ENCODE assay signal across 16 cellular contexts in genomic region chr1:165748550-165748949, GRCh38. TPM values are rescaled to one million over a fixed set of nuclear protein-coding genes. Genes with fewer than 3 reads are reported as not detected.
DNase-seq lines count a peak whose midpoint lies in the region; ATAC-seq, FAIRE-seq and TF ChIP-seq lines count a peak whose summit lies in the region.
"Had no signal": no experiment of that assay in that cellular context is flagged by ENCODE, and none has a peak within 500 bp of the region (broad histone marks: within the 10 kb centered on the region; RNA-seq: fewer than 3 reads in every experiment).

No MANE protein-coding gene starts in this region.

- H3K9me3 ChIP-seq in K562 (replicated peaks; ENCODE audit: control insufficient read depth, insufficient read depth, low read depth, low read length) (no peaks in the 10 kb centered on the region), HepG2 (ENCODE audit: low read length) (no peaks in the 10 kb centered on the region), small intestine (ENCODE audit: control insufficient read depth, low read depth) (no peaks in the 10 kb centered on the region)

- intact Hi-C loops in K562 (cut with micrococcal nuclease) (no loop called here), HepG2 (cut with micrococcal nuclease; ENCODE audit: unreplicated experiment) (no loop called here), head of caudate nucleus (cut with DNase I) (no loop called here)

- H3K4me2 ChIP-seq in K562 (ENCODE audit: insufficient read depth, low read length) (no peak overlapping the region), HepG2 (ENCODE audit: low read depth, low read length) (no peak overlapping the region)

- peaks cover 20% of the 10 kb centered on the region for H3K36me3 Mint-ChIP-seq in T-helper 1 cell treated with Interleukin-12 subunit alpha and Interleukin-12 subunit beta and Interleukin-4 antibody, amounts not matched to agents 30 μg/mL and 1 μg/mL, for 36 hours (ENCODE audit: low read depth)

- in situ Hi-C loops in K562 (cut with MboI) (no loop called here), HepG2 (cut with HindIII; ENCODE audit: extremely low pct_ligation_motif_present, low pct_unique_long_range_greater_than_20kb) (no loop called here)

- H2AFZ ChIP-seq in K562 (ENCODE audit: low read depth, low read length) (no peak overlapping the region), HepG2 (ENCODE audit: low read length) (no peak overlapping the region)
- H2AFZ ChIP-seq: GM23248 had no signal

- POLR2A ChIA-PET in K562 (lab: Yijun Ruan, JAX) = interaction anchor here (0.5 to 1.2 kb wide), 4 partner anchors 11 to 21 kb away, joined by 3 to 4 read pairs (median 3); no protein-coding TSS in a partner anchor
- POLR2A ChIA-PET in HepG2 (lab: Yijun Ruan, JAX) = no interaction called here

- H3K27me3 ChIP-seq in K562 (ENCODE audit: control insufficient read depth in 2 of 2, insufficient read depth in 2 of 2, low read length in 2 of 2) = no peaks in the 10 kb centered on the region; a peak in 1 of 5 replicates
- H3K27me3 ChIP-seq in HepG2 (ENCODE audit: control insufficient read depth in 1 of 2, insufficient read depth in 2 of 2, low read length in 2 of 2) = no peaks in the 10 kb centered on the region
- H3K27me3 ChIP-seq in small intestine (ENCODE audit: control insufficient read depth in 2 of 2, insufficient read depth in 2 of 2, low read length in 2 of 2) = no peaks in the 10 kb centered on the region

- CTCF ChIA-PET in K562 (lab: Yijun Ruan, JAX; ENCODE audit: low intra/inter-chr PET ratio) (no interaction called here), HepG2 (lab: Yijun Ruan, JAX; ENCODE audit: low intra/inter-chr PET ratio, low total read pairs) (no interaction called here)

- BruUV-seq in K562 (replicated peaks; lab: Mats Ljungman, UMichigan) (no TSS peak), HepG2 (replicated peaks; lab: Mats Ljungman, UMichigan) (TSS peak; percentile 24)

- ATAC-seq in K562 = peak; percentile 38
- no peak for ATAC-seq in HepG2
- ATAC-seq: CD8-positive, alpha-beta T cell; HCT116 had no signal

- peaks cover 4% of the 10 kb centered on the region in 2 experiments; a peak in 3 of 5 replicates for H3K4me1 ChIP-seq in K562 (replicated peaks in 1 of 2; ENCODE audit: control insufficient read depth in 2 of 2, insufficient read depth in 2 of 2, low read length in 2 of 2)
- peaks cover 16% of the 10 kb centered on the region for H3K4me1 ChIP-seq in HepG2 (ENCODE audit: insufficient read depth, low read length)
- H3K4me1 ChIP-seq in small intestine (ENCODE audit: control insufficient read depth in 2 of 2, insufficient read depth in 1 of 2, low read depth in 1 of 2, low read length in 1 of 2) = peaks cover 0 to 2% of the 10 kb centered on the region in 2 donors

- no peaks in the 10 kb centered on the region for H3K9me3 Mint-ChIP-seq in T-helper 1 cell treated with Interleukin-12 subunit alpha and Interleukin-12 subunit beta and Interleukin-4 antibody, amounts not matched to agents 30 μg/mL and 1 μg/mL, for 36 hours
- H3K9me3 Mint-ChIP-seq: CD8-positive, alpha-beta T cell had no signal

- H3K79me2 ChIP-seq in K562 (ENCODE audit: control insufficient read depth, insufficient read depth, low read length) (no peaks in the 10 kb centered on the region), HepG2 (ENCODE audit: insufficient read depth, low read length) (no peaks in the 10 kb centered on the region)

- H3K27ac ChIP-seq in K562 (ENCODE audit: extremely low read depth, low read depth, low read length) (no peak overlapping the region; the same call in 2 of the 3 replicates), HepG2 (ENCODE audit: extremely low read length, insufficient read depth, low read length) (no peak overlapping the region), small intestine (ENCODE audit: low read depth in 1 of 2, low read length in 1 of 2) (no peak overlapping the region)
- H3K27ac ChIP-seq: 22Rv1, GM23248 had no signal

- TF ChIP-seq POLR2A in K562 (conservative IDR thresholded peaks at IDR 0.05) (no peak), HepG2 (IDR thresholded peaks at IDR 0.05; ENCODE audit: insufficient read depth in 1 of 2, low read depth in 2 of 2, low read length in 2 of 2) (no peak)

- FAIRE-seq in K562 (lab: Jason Lieb, UNC) = no peak
- no peak for FAIRE-seq in HepG2 (lab: Jason Lieb, UNC)
- FAIRE-seq in small intestine (lab: Jason Lieb, UNC) = no peak
- FAIRE-seq: GM18507, H54 had no signal

- peak overlapping the region; percentile 62 for H3K27ac Mint-ChIP-seq in T-helper 1 cell treated with Interleukin-12 subunit alpha and Interleukin-12 subunit beta and Interleukin-4 antibody, amounts not matched to agents 30 μg/mL and 1 μg/mL, for 36 hours
- H3K27ac Mint-ChIP-seq: CD8-positive, alpha-beta T cell had no signal

- no peak overlapping the region for H3K4me3 Mint-ChIP-seq in T-helper 1 cell treated with Interleukin-12 subunit alpha and Interleukin-12 subunit beta and Interleukin-4 antibody, amounts not matched to agents 30 μg/mL and 1 μg/mL, for 36 hours
- H3K4me3 Mint-ChIP-seq: CD14-positive monocyte; CD8-positive, alpha-beta T cell had no signal

- H4K20me1 ChIP-seq in K562 (replicated peaks; ENCODE audit: control insufficient read depth, insufficient read depth, low read length) (no peaks in the 10 kb centered on the region), HepG2 (ENCODE audit: insufficient read depth, low read length) (no peaks in the 10 kb centered on the region)

- H3K9me1 ChIP-seq in K562 (ENCODE audit: control insufficient read depth, insufficient read depth, low read length) = no peaks in the 10 kb centered on the region

- TF ChIP-seq CTCF in K562 (IDR thresholded peaks at IDR 0.05 in 2 of 3, conservative IDR thresholded peaks at IDR 0.05 in 1 of 3; ENCODE audit: insufficient read depth in 2 of 3, low read depth in 1 of 3, low read length in 3 of 3) (no peak), HepG2 (CRISPR knock-in tag; IDR thresholded peaks at IDR 0.05) (no peak)

- H3K4me1 Mint-ChIP-seq in T-helper 1 cell treated with Interleukin-12 subunit alpha and Interleukin-12 subunit beta and Interleukin-4 antibody, amounts not matched to agents 30 μg/mL and 1 μg/mL, for 36 hours (ENCODE audit: low read depth) = no peaks in the 10 kb centered on the region
- H3K4me1 Mint-ChIP-seq: CD14-positive monocyte had no signal

- H3K4me3 ChIP-seq in K562 (no peak overlapping the region), HepG2 (replicated peaks in 1 of 3; ENCODE audit: insufficient read depth in 1 of 3, low read depth in 2 of 3, low read length in 3 of 3) (no peak overlapping the region), small intestine (ENCODE audit: low read depth in 1 of 2, low read length in 2 of 2) (no peak overlapping the region)
- H3K4me3 ChIP-seq: GM23248 had no signal

- H3K9ac ChIP-seq in K562 (ENCODE audit: insufficient read depth in 1 of 2, low read depth in 2 of 2, low read length in 2 of 2) (no peak overlapping the region), HepG2 (ENCODE audit: insufficient read depth, low read depth, low read length) (no peak overlapping the region)
- H3K9ac ChIP-seq: GM23248 had no signal

- 75% methylated on average over 1 of the region's 1 CpG for WGBS in K562 (ENCODE audit: insufficient coverage, low coverage, missing lambda C conversion rate)
- WGBS in HepG2 (ENCODE audit: low lambda C conversion rate) = 97% methylated on average over 1 of the region's 1 CpG
- WGBS in small intestine, 3 donors = 57 to 81% (median 80%) methylated on average over 1 of the region's 1 CpG

- DNase-seq in T-helper 1 cell (no peak), K562 (ENCODE audit: extremely low read depth in 1 of 4, low spot score in 3 of 4) (no peak), HepG2 (ENCODE audit: low spot score) (no peak), small intestine (peak; percentile 84), head of caudate nucleus (no peak), DMS114 treated with DMSO at 0.1 percent for 48 hours (lab: John Stamatoyannopoulos, UW; ENCODE audit: unreplicated experiment) (no peak)
- no peak for DNase-seq in stimulated activated CD4-positive, alpha-beta T cell treated with anti-CD3 and anti-CD28 coated beads, Interleukin-4, amount 100 ng/mL, for 1 hour
- DNase-seq: CD8-positive, alpha-beta T cell; COR-L47; GM23248 had no signal

- H3K36me3 ChIP-seq in K562 (ENCODE audit: control insufficient read depth, insufficient read depth, low read length) = peaks cover 50% of the 10 kb centered on the region
- peaks cover 5 to 22% of the 10 kb centered on the region in 2 experiments; a peak in 3 of 5 replicates for H3K36me3 ChIP-seq in HepG2 (replicated peaks in 1 of 2; ENCODE audit: control insufficient read depth in 1 of 2, insufficient read depth in 2 of 2, low read length in 2 of 2)
- peaks cover 0 to under 1% of the 10 kb centered on the region in 2 donors for H3K36me3 ChIP-seq in small intestine (ENCODE audit: control insufficient read depth in 2 of 2, insufficient read depth in 2 of 2, low read length in 2 of 2)

- TF ChIP-seq RAD21 in K562 (CRISPR knock-in tag; conservative IDR thresholded peaks at IDR 0.05 in 1 of 2, IDR thresholded peaks at IDR 0.05 in 1 of 2) (no peak), HepG2 (CRISPR knock-in tag; IDR thresholded peaks at IDR 0.05) (no peak)

- H3K27me3 Mint-ChIP-seq in T-helper 1 cell treated with Interleukin-12 subunit alpha and Interleukin-12 subunit beta and Interleukin-4 antibody, amounts not matched to agents 30 μg/mL and 1 μg/mL, for 36 hours (ENCODE audit: low read depth) = no peaks in the 10 kb centered on the region

- TF ChIP-seq EP300 in K562 (IDR thresholded peaks at IDR 0.05; ENCODE audit: low read length) = no peak
- TF ChIP-seq EP300 in HepG2 (IDR thresholded peaks at IDR 0.05; ENCODE audit: low read depth in 2 of 2, low read length in 2 of 2) = no peak
- no peak for TF ChIP-seq EP300 in HepG2 (CRISPR knock-in tag; IDR thresholded peaks at IDR 0.05; ENCODE audit: borderline replicate concordance)

RNA-seq across cellular contexts. Expression of gene TMCO1, which starts 20.1 kb away (rescaled TPM):
- 97.8 and 105 TPM in 2 replicates for total RNA-seq in K562 (2011; cell fraction: chromatin; rRNA removed; ENCODE audit: low replicate concordance)
- 150 and 173 TPM in 2 replicates for total RNA-seq in K562 (2011; cell fraction: nucleolus; rRNA removed)
- 115 and 163 TPM in 2 replicates for total RNA-seq in K562 (2011; cell fraction: nucleoplasm; rRNA removed)
- total RNA-seq in K562 (2014; rRNA removed) (69.3 and 92.7 TPM in 2 replicates), K562 (2014; rRNA removed; fragmentation: Illumina TruSeq; extraction: Trizol) (175 and 184 TPM in 2 replicates), K562 (2015; rRNA removed; fragmentation: Illumina TruSeq; extraction: Trizol) (151 and 166 TPM in 2 replicates), K562 (2021) (142 and 163 TPM in 2 replicates), HepG2 (2016; rRNA removed; fragmentation: Illumina TruSeq; extraction: Trizol) (85.3 and 119 TPM in 2 replicates)
- polyA plus RNA-seq in K562 (2011; rRNA removed) (230 and 276 TPM in 2 replicates), K562 (2014; fragmentation: Illumina TruSeq; extraction: Trizol) (184 and 213 TPM in 2 replicates), K562 (2014; fragmentation: Nextera tagmentation; extraction: Ambion mirVana) (100 to 1,000 TPM; 412 to 561 TPM), K562 (2014; rRNA removed) (123 and 126 TPM in 2 replicates), HepG2 (2011; rRNA removed) (106 TPM in 2 replicates), small intestine (100 to 1,000 TPM in 1 of 3 donors, 10 to 100 TPM in 2; 68.7 to 143 (median 87.5) TPM)
- 109 and 166 TPM in 2 replicates for polyA plus RNA-seq in K562 (2011; cell fraction: cytosol; rRNA removed)
- polyA plus RNA-seq in K562 (2011; cell fraction: nucleus; rRNA removed) = 48.2 and 81.4 TPM in 2 replicates
- 150 and 162 TPM in 2 replicates for polyA plus RNA-seq in K562 (2012)
- 151 and 162 TPM in 2 replicates for polyA minus RNA-seq in K562 (2011; rRNA and poly(A)+ RNA removed)
- polyA minus RNA-seq in K562 (2011; cell fraction: cytosol; rRNA and poly(A)+ RNA removed) = 53.0 and 77.6 TPM in 2 replicates
- polyA minus RNA-seq in K562 (2011; cell fraction: nucleus; rRNA and poly(A)+ RNA removed) = 15.3 and 36.2 TPM in 2 replicates
- 21.5 and 21.7 TPM in 2 replicates for total RNA-seq in HepG2 (2016; cell fraction: cytosol; rRNA removed; fragmentation: Illumina TruSeq; extraction: Trizol; ENCODE audit: low read depth)
- 96.8 and 124 TPM in 2 replicates for total RNA-seq in HepG2 (2016; cell fraction: insoluble cytoplasmic fraction; rRNA removed; fragmentation: Illumina TruSeq; extraction: Trizol)
- total RNA-seq in HepG2 (2016; cell fraction: membrane; rRNA removed; fragmentation: Illumina TruSeq; extraction: Trizol) = 36.9 and 37.7 TPM in 2 replicates
- total RNA-seq in HepG2 (2016; cell fraction: nucleus; rRNA removed; fragmentation: Illumina TruSeq; extraction: Trizol) = 87.3 and 93.4 TPM in 2 replicates
- polyA plus RNA-seq in HepG2 (2011; cell fraction: cytosol; rRNA removed) = 52.5 and 87.0 TPM in 2 replicates
- 16.1 and 21.6 TPM in 2 replicates for polyA plus RNA-seq in HepG2 (2011; cell fraction: nucleus; rRNA removed)
- 47.2 and 80.4 TPM in 2 replicates for polyA plus RNA-seq in HepG2 (2012)
- polyA plus RNA-seq in HepG2 (2016; cell fraction: cytosol; fragmentation: Illumina TruSeq; extraction: Trizol; ENCODE audit: low read depth) = 21.4 and 21.8 TPM in 2 replicates
- polyA plus RNA-seq in HepG2 (2016; cell fraction: insoluble cytoplasmic fraction; fragmentation: Illumina TruSeq; extraction: Trizol; ENCODE audit: low read depth) = 89.7 and 101 TPM in 2 replicates
- polyA plus RNA-seq in HepG2 (2016; cell fraction: membrane; fragmentation: Illumina TruSeq; extraction: Trizol; ENCODE audit: low read depth) = 30.1 and 30.7 TPM in 2 replicates
- polyA plus RNA-seq in HepG2 (2016; cell fraction: nucleus; fragmentation: Illumina TruSeq; extraction: Trizol; ENCODE audit: insufficient read depth, low read depth) = 157 and 166 TPM in 2 replicates
- 160 and 278 TPM in 2 replicates for polyA minus RNA-seq in HepG2 (2011; rRNA and poly(A)+ RNA removed; ENCODE audit: low replicate concordance)
- 41.8 and 64.7 TPM in 2 replicates for polyA minus RNA-seq in HepG2 (2011; cell fraction: cytosol; rRNA and poly(A)+ RNA removed)
- polyA minus RNA-seq in HepG2 (2011; cell fraction: nucleus; rRNA and poly(A)+ RNA removed) = 33.7 and 41.3 TPM in 2 replicates

RNA-seq across cellular contexts. Expression of gene ALDH9A1, which starts 50.2 kb away (rescaled TPM):
- 27.7 and 31.2 TPM in 2 replicates for total RNA-seq in K562 (2011; cell fraction: chromatin; rRNA removed; ENCODE audit: low replicate concordance)
- total RNA-seq in K562 (2011; cell fraction: nucleolus; rRNA removed) = 19.8 and 22.0 TPM in 2 replicates
- 25.7 and 26.5 TPM in 2 replicates for total RNA-seq in K562 (2011; cell fraction: nucleoplasm; rRNA removed)
- total RNA-seq in K562 (2014; rRNA removed) (29.7 and 46.4 TPM in 2 replicates), K562 (2014; rRNA removed; fragmentation: Illumina TruSeq; extraction: Trizol) (38.6 and 43.3 TPM in 2 replicates), K562 (2015; rRNA removed; fragmentation: Illumina TruSeq; extraction: Trizol) (38.1 and 39.2 TPM in 2 replicates), K562 (2021) (36.7 and 40.5 TPM in 2 replicates), HepG2 (2016; rRNA removed; fragmentation: Illumina TruSeq; extraction: Trizol) (38.5 and 52.7 TPM in 2 replicates)
- polyA plus RNA-seq in K562 (2011; rRNA removed) (42.6 and 54.3 TPM in 2 replicates), K562 (2014; fragmentation: Illumina TruSeq; extraction: Trizol) (40.5 and 42.6 TPM in 2 replicates), K562 (2014; fragmentation: Nextera tagmentation; extraction: Ambion mirVana) (10 to 100 TPM; 26.5 to 35.0 TPM), K562 (2014; rRNA removed) (31.0 and 32.7 TPM in 2 replicates), HepG2 (2011; rRNA removed) (17.1 and 27.5 TPM in 2 replicates), small intestine (10 to 100 TPM; 53.0 to 65.1 (median 55.6) TPM)
- polyA plus RNA-seq in K562 (2011; cell fraction: cytosol; rRNA removed) = 13.1 and 32.4 TPM in 2 replicates
- polyA plus RNA-seq in K562 (2011; cell fraction: nucleus; rRNA removed) = 13.0 and 23.1 TPM in 2 replicates
- polyA plus RNA-seq in K562 (2012) = 33.3 and 39.6 TPM in 2 replicates
- polyA minus RNA-seq in K562 (2011; rRNA and poly(A)+ RNA removed) = 79.3 and 92.3 TPM in 2 replicates
- 16.5 and 25.2 TPM in 2 replicates for polyA minus RNA-seq in K562 (2011; cell fraction: cytosol; rRNA and poly(A)+ RNA removed)
- polyA minus RNA-seq in K562 (2011; cell fraction: nucleus; rRNA and poly(A)+ RNA removed) = 17.4 and 25.5 TPM in 2 replicates
- total RNA-seq in HepG2 (2016; cell fraction: cytosol; rRNA removed; fragmentation: Illumina TruSeq; extraction: Trizol; ENCODE audit: low read depth) = 7.1 and 9.1 TPM in 2 replicates
- 38.4 and 54.3 TPM in 2 replicates for total RNA-seq in HepG2 (2016; cell fraction: insoluble cytoplasmic fraction; rRNA removed; fragmentation: Illumina TruSeq; extraction: Trizol)
- 14.3 and 17.8 TPM in 2 replicates for total RNA-seq in HepG2 (2016; cell fraction: membrane; rRNA removed; fragmentation: Illumina TruSeq; extraction: Trizol)
- total RNA-seq in HepG2 (2016; cell fraction: nucleus; rRNA removed; fragmentation: Illumina TruSeq; extraction: Trizol) = 19.4 and 21.3 TPM in 2 replicates
- polyA plus RNA-seq in HepG2 (2011; cell fraction: cytosol; rRNA removed) = 11.1 and 19.0 TPM in 2 replicates
- 6.4 and 7.2 TPM in 2 replicates for polyA plus RNA-seq in HepG2 (2011; cell fraction: nucleus; rRNA removed)
- 17.1 and 26.3 TPM in 2 replicates for polyA plus RNA-seq in HepG2 (2012)
- polyA plus RNA-seq in HepG2 (2016; cell fraction: cytosol; fragmentation: Illumina TruSeq; extraction: Trizol; ENCODE audit: low read depth) = 3.8 and 4.1 TPM in 2 replicates
- polyA plus RNA-seq in HepG2 (2016; cell fraction: insoluble cytoplasmic fraction; fragmentation: Illumina TruSeq; extraction: Trizol; ENCODE audit: low read depth) = 44.3 and 45.9 TPM in 2 replicates
- 9.1 and 10.6 TPM in 2 replicates for polyA plus RNA-seq in HepG2 (2016; cell fraction: membrane; fragmentation: Illumina TruSeq; extraction: Trizol; ENCODE audit: low read depth)
- 19.2 and 22.1 TPM in 2 replicates for polyA plus RNA-seq in HepG2 (2016; cell fraction: nucleus; fragmentation: Illumina TruSeq; extraction: Trizol; ENCODE audit: insufficient read depth, low read depth)
- 23.3 and 82.5 TPM in 2 replicates for polyA minus RNA-seq in HepG2 (2011; rRNA and poly(A)+ RNA removed; ENCODE audit: low replicate concordance)
- 19.5 and 19.6 TPM in 2 replicates for polyA minus RNA-seq in HepG2 (2011; cell fraction: cytosol; rRNA and poly(A)+ RNA removed)
- polyA minus RNA-seq in HepG2 (2011; cell fraction: nucleus; rRNA and poly(A)+ RNA removed) = 14.4 and 23.9 TPM in 2 replicates
